Comparison of ENCODE assay signal across 13 cellular contexts in genomic region chr18:48815581-48816324, GRCh38.
DNase-seq lines count a peak whose midpoint lies in the region; ATAC-seq and TF ChIP-seq lines count a peak whose summit lies in the region.
"Had no signal": no experiment of that assay in that cellular context is flagged by ENCODE, and none has a peak within 500 bp of the region (broad histone marks: within the 10 kb centered on the region; RNA-seq: fewer than 3 reads in every experiment).

No MANE protein-coding gene starts in this region.

- no peak for TF ChIP-seq CTCF in ascending aorta (IDR thresholded peaks at IDR 0.05)
- TF ChIP-seq CTCF in osteocyte (IDR thresholded peaks at IDR 0.05): no peak

- no peaks in the 10 kb centered on the region for H3K9me3 ChIP-seq in BLaER1 treated with 17β-estradiol and CSF1 and Interleukin-3, amounts not matched to agents 10 nM and 100 nM (replicated peaks in 1 of 11)
- no peaks in the 10 kb centered on the region for H3K9me3 ChIP-seq in ascending aorta

- no peak overlapping the region for H3K4me3 Mint-ChIP-seq in osteocyte (ENCODE audit: unreplicated experiment)
- H3K4me3 Mint-ChIP-seq: activated B cell treated with CpG ODN at 0.5 μM for 24 hours, CD14-positive monocyte, memory B cell had no signal

- intact Hi-C loops in ascending aorta (cut with DNase I): no loop called here

- no peak overlapping the region for H3K4me3 ChIP-seq in BLaER1 treated with 17β-estradiol and CSF1 and Interleukin-3, amounts not matched to agents 10 nM and 100 nM
- no peak overlapping the region for H3K4me3 ChIP-seq in ascending aorta
- H3K4me3 ChIP-seq: hepatocyte had no signal

- H3K9ac ChIP-seq in BLaER1 treated with 17β-estradiol and CSF1 and Interleukin-3, amounts not matched to agents 10 nM and 100 nM: no peak overlapping the region

- peak overlapping the region; percentile 14 for H3K27ac Mint-ChIP-seq in osteocyte (ENCODE audit: unreplicated experiment)
- H3K27ac Mint-ChIP-seq: activated B cell treated with CpG ODN at 0.5 μM for 24 hours had no signal

- H4K20me1 ChIP-seq in BLaER1 treated with 17β-estradiol and CSF1 and Interleukin-3, amounts not matched to agents 10 nM and 100 nM: peaks cover 0 to 8% (median 0%) of the 10 kb centered on the region in 11 experiments; a peak in 2 of 22 replicates

- H3K4me2 ChIP-seq in BLaER1 treated with 17β-estradiol and CSF1 and Interleukin-3, amounts not matched to agents 10 nM and 100 nM: peak overlapping the region in 10 of 11 experiments; percentile 13 to 95 (median 82); a peak in 16 of 22 replicates
- H3K4me2 ChIP-seq: hepatocyte had no signal

- H3K36me3 Mint-ChIP-seq in osteocyte (ENCODE audit: unreplicated experiment): peaks cover 47% of the 10 kb centered on the region
- H3K36me3 Mint-ChIP-seq: memory B cell had no signal

- peaks cover 25% of the 10 kb centered on the region for H3K4me1 Mint-ChIP-seq in osteocyte (ENCODE audit: unreplicated experiment)

- no peaks in the 10 kb centered on the region for H3K27me3 ChIP-seq in BLaER1 treated with 17β-estradiol and CSF1 and Interleukin-3, amounts not matched to agents 10 nM and 100 nM
- no peaks in the 10 kb centered on the region for H3K27me3 ChIP-seq in ascending aorta
- H3K27me3 ChIP-seq: hepatocyte had no signal

- H3K27ac ChIP-seq in BLaER1 treated with 17β-estradiol and CSF1 and Interleukin-3, amounts not matched to agents 10 nM and 100 nM: peak overlapping the region in 8 of 11 experiments; percentile 10 to 82 (median 76); a peak in 12 of 22 replicates
- H3K27ac ChIP-seq in ascending aorta: peak overlapping the region; percentile 52 to 60
- H3K27ac ChIP-seq: hepatocyte had no signal

- DNase-seq in HT1080 (ENCODE audit: low read depth) (peak; percentile 71), ascending aorta (ENCODE audit: low spot score in 2 of 2) (peak in 1 of 2 donors; percentile 73), osteocyte (ENCODE audit: extremely low spot score, unreplicated experiment) (peak; percentile 49), MV-4-11 (lab: John Stamatoyannopoulos, UW) (no peak), HPDE6-E6E7 (ENCODE audit: extremely low spot score) (no peak)
- DNase-seq: activated B cell treated with CpG ODN at 0.5 μM for 24 hours had no signal

- no peaks in the 10 kb centered on the region for H3K27me3 Mint-ChIP-seq in osteocyte (ENCODE audit: unreplicated experiment)
- H3K27me3 Mint-ChIP-seq: activated B cell treated with CpG ODN at 0.5 μM for 24 hours, memory B cell had no signal

- H3K4me1 ChIP-seq in BLaER1 treated with 17β-estradiol and CSF1 and Interleukin-3, amounts not matched to agents 10 nM and 100 nM: peaks cover 46 to 99% (median 86%) of the 10 kb centered on the region in 10 experiments
- peaks cover 3 to 17% of the 10 kb centered on the region in 2 donors for H3K4me1 ChIP-seq in ascending aorta

- H3K9me3 Mint-ChIP-seq in osteocyte (ENCODE audit: unreplicated experiment): no peaks in the 10 kb centered on the region
- H3K9me3 Mint-ChIP-seq: activated B cell treated with CpG ODN at 0.5 μM for 24 hours, memory B cell had no signal

- ATAC-seq in GM21576 (IDR thresholded peaks at IDR 0.05; ENCODE audit: unreplicated experiment) (no peak), HG02970 (IDR thresholded peaks at IDR 0.05; ENCODE audit: low FRiP score, unreplicated experiment) (no peak)
- ATAC-seq: HCT116 had no signal

- peaks cover 0 to 38% (median 9%) of the 10 kb centered on the region in 11 experiments; a peak in 7 of 22 replicates for H3K36me3 ChIP-seq in BLaER1 treated with 17β-estradiol and CSF1 and Interleukin-3, amounts not matched to agents 10 nM and 100 nM
- peaks cover 20 to 27% of the 10 kb centered on the region in 2 donors for H3K36me3 ChIP-seq in ascending aorta

Comparison
In these comparisons a context has a peak if more than half of its experiments do, and no peak if none do; other contexts are left out.
1. DNase-seq: peak in HT1080 (single experiment) and osteocyte (single experiment); none in MV-4-11 (single experiment) and HPDE6-E6E7 (single experiment).